Comparison of ENCODE assay signal across 14 cellular contexts in genomic region chr10:75034131-75034512, GRCh38.
DNase-seq lines count a peak whose midpoint lies in the region; ATAC-seq and TF ChIP-seq lines count a peak whose summit lies in the region.
"Had no signal": no experiment of that assay in that cellular context is flagged by ENCODE, and none has a peak within 500 bp of the region (broad histone marks: within the 10 kb centered on the region; RNA-seq: fewer than 3 reads in every experiment).

No MANE protein-coding gene starts in this region.

- DNase-seq in stimulated activated naive CD4-positive, alpha-beta T cell treated with Interleukin-2 at 50 U/mL for 16 hours (lab: John Stamatoyannopoulos, UW): peak; percentile 67
- DNase-seq in stimulated activated naive CD4-positive, alpha-beta T cell (lab: John Stamatoyannopoulos, UW): no peak
- DNase-seq in activated T-cell treated with anti-CD3 and anti-CD28 coated beads, Interleukin-2, amount 50 U/mL, for 48 hours: peak; percentile 67 to 68
- DNase-seq in gastrocnemius medialis (peak in 1 of 2 donors; percentile 41), SKM-1 (lab: John Stamatoyannopoulos, UW; ENCODE audit: unreplicated experiment) (no peak), epidermal melanocyte (ENCODE audit: insufficient read length, low spot score) (no peak), NCI-H510A (lab: John Stamatoyannopoulos, UW) (no peak)
- DNase-seq: C1 segment of cervical spinal cord, hypothalamus, mesendoderm, NCI-H446, SIG-M5, WERI-Rb-1 had no signal

- peak; percentile 60 for ATAC-seq in gastrocnemius medialis
- ATAC-seq in GM19452 (IDR thresholded peaks at IDR 0.05; ENCODE audit: unreplicated experiment): no peak

- in situ Hi-C loops in gastrocnemius medialis (cut with MboI; ENCODE audit: low sequenced_read_pairs in 4 of 4): no loop called here

- H3K27me3 ChIP-seq in gastrocnemius medialis: no peaks in the 10 kb centered on the region

- intact Hi-C loops in gastrocnemius medialis (cut with DNase I; ENCODE audit: low total_unique reads): no loop called here

- no peak for TF ChIP-seq CTCF in gastrocnemius medialis (IDR thresholded peaks at IDR 0.05 in 4 of 5, conservative IDR thresholded peaks at IDR 0.05 in 1 of 5)

- peaks cover 0 to 21% of the 10 kb centered on the region in 2 donors for H3K36me3 ChIP-seq in gastrocnemius medialis

- no peak overlapping the region for H3K4me3 ChIP-seq in gastrocnemius medialis

- peak overlapping the region; percentile 38 to 81 (median 74) for H3K27ac ChIP-seq in gastrocnemius medialis
- H3K27ac ChIP-seq: WERI-Rb-1 had no signal

- H3K9me3 ChIP-seq in gastrocnemius medialis: no peaks in the 10 kb centered on the region

- peaks cover 31 to 40% of the 10 kb centered on the region in 2 donors for H3K4me1 ChIP-seq in gastrocnemius medialis

- TF ChIP-seq POLR2A in gastrocnemius medialis (IDR thresholded peaks at IDR 0.05): no peak

Comparison
In these comparisons a context has a peak if more than half of its experiments do, and no peak if none do; other contexts are left out.
1. DNase-seq: peak in stimulated activated naive CD4-positive, alpha-beta T cell treated with Interleukin-2 at 50 U/mL for 16 hours (single experiment) and activated T-cell treated with anti-CD3 and anti-CD28 coated beads, Interleukin-2, amount 50 U/mL, for 48 hours (2 of 2); none in stimulated activated naive CD4-positive, alpha-beta T cell (0 of 6), SKM-1 (single experiment), epidermal melanocyte (single experiment) and NCI-H510A (single experiment).